Comparison of ENCODE assay signal across 8 cellular contexts in genomic region chr3:9732080-9732752, GRCh38. TPM values are rescaled to one million over a fixed set of nuclear protein-coding genes. Genes with fewer than 3 reads are reported as not detected.
DNase-seq lines count a peak whose midpoint lies in the region; ATAC-seq and TF ChIP-seq lines count a peak whose summit lies in the region.

No MANE protein-coding gene starts in this region.

- H3K36me3 ChIP-seq in fibroblast of lung (ENCODE audit: control insufficient read depth, insufficient read depth, low read length) (peaks cover 10% of the 10 kb centered on the region), neuron (ENCODE audit: insufficient read depth, low read length) (peaks cover 30% of the 10 kb centered on the region)

- H3K27me3 ChIP-seq in AG04450 (ENCODE audit: control insufficient read depth, insufficient read depth, low read length) (no peaks in the 10 kb centered on the region), fibroblast of lung (ENCODE audit: control insufficient read depth, insufficient read depth, low read length) (no peaks in the 10 kb centered on the region), neuron (ENCODE audit: insufficient read depth, low read length) (no peaks in the 10 kb centered on the region)

- H3K27ac ChIP-seq in AG04450 (ENCODE audit: low read depth, low read length) (no peak overlapping the region), fibroblast of lung (ENCODE audit: insufficient read depth, low read length) (peak overlapping the region; percentile 99)

- no peak for DNase-seq in AG04450 (ENCODE audit: low read depth, low spot score)
- peak; percentile 41 for DNase-seq in KG1 (lab: John Stamatoyannopoulos, UW)
- peak; percentile 38 for DNase-seq in activated T-cell treated with anti-CD3 and anti-CD28 coated beads, Interleukin-2, amount 50 U/mL, for 1 hour
- no peak for DNase-seq in fibroblast of lung (ENCODE audit: low read depth in 2 of 2)
- no peak for DNase-seq in NCI-H526 treated with DMSO at 0.1 percent for 48 hours (lab: John Stamatoyannopoulos, UW)

- H3K9me3 ChIP-seq in AG04450 (ENCODE audit: control insufficient read depth, insufficient read depth, low read length) = no peaks in the 10 kb centered on the region; the same call in 1 of the 2 replicates
- H3K9me3 ChIP-seq in fibroblast of lung (ENCODE audit: control insufficient read depth, insufficient read depth, low read depth, low read length) = no peaks in the 10 kb centered on the region
- H3K9me3 ChIP-seq in neuron (ENCODE audit: low read length) = no peaks in the 10 kb centered on the region

- ATAC-seq in GM19324 (IDR thresholded peaks at IDR 0.05; ENCODE audit: low FRiP score, unreplicated experiment) (peak; percentile 15), GM18873 (IDR thresholded peaks at IDR 0.05; ENCODE audit: low FRiP score, unreplicated experiment) (no peak)

- H3K79me2 ChIP-seq in fibroblast of lung (ENCODE audit: control insufficient read depth, insufficient read depth, low read length) = peaks cover 35% of the 10 kb centered on the region

- H3K4me2 ChIP-seq in fibroblast of lung (ENCODE audit: extremely low read depth, insufficient read depth, low read length) = peak overlapping the region; percentile 93

- CTCF ChIA-PET in AG04450 (lab: Charles Lee) = interaction anchor here (1.2 to 2.1 kb wide), 6 partner anchors 16 to 379 kb away, joined by 3 to 7 read pairs (median 5); no protein-coding TSS in a partner anchor

- H2AFZ ChIP-seq in fibroblast of lung (ENCODE audit: low read length) (no peak overlapping the region), neuron (ENCODE audit: low read depth, low read length) (peak overlapping the region; percentile 94)

- H3K4me3 ChIP-seq in AG04450 (ENCODE audit: low read depth, low read length) (peak overlapping the region; percentile 92), fibroblast of lung (replicated peaks in 1 of 4; ENCODE audit: control extremely low read depth in 1 of 4, insufficient read depth in 1 of 4, low read depth in 3 of 4, low read length in 4 of 4) (peak overlapping the region; percentile 51 to 92 (median 80)), neuron (ENCODE audit: low read length) (peak overlapping the region; percentile 93)

- H3K9ac ChIP-seq in fibroblast of lung (ENCODE audit: insufficient read depth, low read length) = peak overlapping the region; percentile 100

- peaks cover 5% of the 10 kb centered on the region for H3K4me1 ChIP-seq in fibroblast of lung (ENCODE audit: control insufficient read depth, extremely low read depth, insufficient read depth, low read length)
- H3K4me1 ChIP-seq in neuron (ENCODE audit: insufficient read depth, low read length) = peaks cover 19% of the 10 kb centered on the region

- H4K20me1 ChIP-seq in fibroblast of lung (ENCODE audit: control insufficient read depth, extremely low read depth, insufficient read depth, low read length) = no peaks in the 10 kb centered on the region

- no peak for TF ChIP-seq CTCF in AG04450 (IDR thresholded peaks at IDR 0.05; ENCODE audit: low read depth, low read length)
- no peak for TF ChIP-seq CTCF in fibroblast of lung (conservative IDR thresholded peaks at IDR 0.05 in 1 of 2, IDR thresholded peaks at IDR 0.05 in 1 of 2; ENCODE audit: low read depth in 1 of 2, low read length in 2 of 2)

- POLR2A ChIA-PET in AG04450 (lab: Yijun Ruan, JAX) = interaction anchor here (1.9 to 2.0 kb wide), 2 partner anchors 17 to 61 kb away, joined by 8 to 14 read pairs; partner anchors contain the start of genes ARPC4, OGG1 and TADA3

RNA-seq across cellular contexts. Expression of gene BRPF1, which starts 0.7 kb away (rescaled TPM):
- polyA plus RNA-seq in AG04450 (2011; rRNA removed) = 5.7 and 8.3 TPM in 2 replicates
- polyA minus RNA-seq in AG04450 (2011; rRNA and poly(A)+ RNA removed) = 16.4 and 19.5 TPM in 2 replicates
- total RNA-seq in fibroblast of lung = 12.2 and 12.3 TPM in 2 replicates
- 4.1 and 7.1 TPM in 2 replicates for polyA plus RNA-seq in fibroblast of lung
- polyA plus RNA-seq in fibroblast of lung (2012) = 7.7 and 8.9 TPM in 2 replicates
- 18.6 and 29.6 TPM in 2 replicates for polyA minus RNA-seq in fibroblast of lung (ENCODE audit: low replicate concordance)

RNA-seq across cellular contexts. Expression of gene OGG1, which starts 17.5 kb away (rescaled TPM):
- 23.5 and 26.5 TPM in 2 replicates for polyA plus RNA-seq in AG04450 (2011; rRNA removed)
- polyA minus RNA-seq in AG04450 (2011; rRNA and poly(A)+ RNA removed) = 37.5 and 56.8 TPM in 2 replicates
- total RNA-seq in fibroblast of lung = 23.6 and 24.4 TPM in 2 replicates
- 20.1 and 22.2 TPM in 2 replicates for polyA plus RNA-seq in fibroblast of lung
- polyA plus RNA-seq in fibroblast of lung (2012) = 20.5 and 22.7 TPM in 2 replicates
- polyA minus RNA-seq in fibroblast of lung (ENCODE audit: low replicate concordance) = 57.1 and 85.8 TPM in 2 replicates

RNA-seq across cellular contexts. Expression of gene CPNE9, which starts 28.6 kb away (rescaled TPM):
- polyA plus RNA-seq in AG04450 (2011; rRNA removed) (not detected in 2 replicates), fibroblast of lung (not detected in 2 replicates)
- not detected in 2 replicates for polyA minus RNA-seq in AG04450 (2011; rRNA and poly(A)+ RNA removed)
- under 0.01 TPM in 1 of 2 replicates, not detected in the other for total RNA-seq in fibroblast of lung
- not detected in 2 replicates for polyA plus RNA-seq in fibroblast of lung (2012)
- not detected in 2 replicates for polyA minus RNA-seq in fibroblast of lung (ENCODE audit: low replicate concordance)

RNA-seq across cellular contexts. Expression of gene CAMK1, which starts 37.5 kb away (rescaled TPM):
- 26.8 and 28.7 TPM in 2 replicates for polyA plus RNA-seq in AG04450 (2011; rRNA removed)
- 14.6 and 17.7 TPM in 2 replicates for polyA minus RNA-seq in AG04450 (2011; rRNA and poly(A)+ RNA removed)
- 55.2 and 64.2 TPM in 2 replicates for total RNA-seq in fibroblast of lung
- 27.7 and 37.0 TPM in 2 replicates for polyA plus RNA-seq in fibroblast of lung
- polyA plus RNA-seq in fibroblast of lung (2012) = 37.0 and 60.0 TPM in 2 replicates
- 26.4 and 48.8 TPM in 2 replicates for polyA minus RNA-seq in fibroblast of lung (ENCODE audit: low replicate concordance)

Comparison
In these comparisons a context has a peak if more than half of its experiments do, and no peak if none do; other contexts are left out.
1. DNase-seq: peak in KG1 (single experiment) and activated T-cell treated with anti-CD3 and anti-CD28 coated beads, Interleukin-2, amount 50 U/mL, for 1 hour (single experiment); none in AG04450 (single experiment), fibroblast of lung (0 of 2) and NCI-H526 treated with DMSO at 0.1 percent for 48 hours (single experiment).
2. Peak in every context shown above with its lines, with median percentiles within 50 percentile points of each other: H3K4me3 ChIP-seq.